ENCODE assay signal across 8 cellular contexts in the genomic region with DNA sequence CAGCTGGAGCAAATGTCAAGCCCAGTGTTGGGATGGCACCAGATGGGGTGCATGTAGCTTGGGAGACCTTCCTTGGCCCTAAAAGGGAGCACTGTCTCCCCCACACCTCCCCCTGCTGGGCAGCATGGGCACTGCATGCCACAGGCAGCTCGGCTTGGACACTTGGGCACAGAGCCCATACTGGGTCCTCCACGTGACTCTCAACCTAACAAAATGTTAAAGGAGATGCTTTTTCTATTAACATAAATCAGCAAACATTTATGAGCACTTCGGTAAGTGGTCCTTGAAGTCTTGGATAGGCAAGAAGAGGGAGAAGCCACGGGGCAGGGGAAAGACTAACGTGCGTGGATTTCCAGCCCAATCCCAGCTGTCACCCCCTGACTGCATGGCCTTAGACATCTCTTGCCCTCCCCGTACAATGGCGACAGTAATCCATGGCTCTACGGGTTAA. TPM values are rescaled to one million over a fixed set of nuclear protein-coding genes. Genes with fewer than 3 reads are reported as not detected.
DNase-seq lines count a peak whose midpoint lies in the region; ATAC-seq and TF ChIP-seq lines count a peak whose summit lies in the region.

No MANE protein-coding gene starts in this region.

- H3K4me3 ChIP-seq in vagina: no peak overlapping the region

- H3K27me3 ChIP-seq in vagina: no peaks in the 10 kb centered on the region

- no peaks in the 10 kb centered on the region for H3K4me1 ChIP-seq in vagina

- no peak overlapping the region for H3K27ac ChIP-seq in vagina

- peaks cover 0 to 4% of the 10 kb centered on the region in 2 donors for H3K36me3 ChIP-seq in vagina

- ATAC-seq in HG02938 (IDR thresholded peaks at IDR 0.05; ENCODE audit: unreplicated experiment): peak; percentile 73
- ATAC-seq in GM18519 (IDR thresholded peaks at IDR 0.05; ENCODE audit: low FRiP score, unreplicated experiment): no peak

- no peaks in the 10 kb centered on the region for H3K9me3 ChIP-seq in vagina

- intact Hi-C loops in posterior vena cava (cut with DNase I) (no loop called here), vagina (cut with DNase I) (no loop called here)

- TF ChIP-seq POLR2A in vagina (IDR thresholded peaks at IDR 0.05): no peak

- DNase-seq in RPMI8226 (peak; percentile 63), germinal center (ENCODE audit: low spot score) (peak; percentile 70), posterior vena cava (ENCODE audit: low spot score) (peak; percentile 89), vagina (ENCODE audit: extremely low spot score in 2 of 2) (no peak)
- peak; percentile 55 for DNase-seq in activated effector memory CD4-positive, alpha-beta T cell treated with Interleukin-2 at 50 U/mL for 16 hours

- TF ChIP-seq CTCF in GM12872 (IDR thresholded peaks at IDR 0.05; ENCODE audit: insufficient read depth, low read depth, low read length) (peak; percentile 99), vagina (IDR thresholded peaks at IDR 0.05) (peak; percentile 49 to 69 (median 64))

RNA-seq across cellular contexts. Expression of gene MAPK9, which starts 23.9 kb away (rescaled TPM):
- 10 to 100 TPM; 27.9 to 34.9 TPM for total RNA-seq in posterior vena cava
- total RNA-seq in vagina: 19.6 TPM

RNA-seq across cellular contexts. Expression of gene GFPT2, which starts 37.3 kb away (rescaled TPM):
- 10 to 100 TPM; 75.4 to 83.3 TPM for total RNA-seq in posterior vena cava
- 47.9 TPM for total RNA-seq in vagina

Comparison
In these comparisons a context has a peak if more than half of its experiments do, and no peak if none do; other contexts are left out.
1. DNase-seq: peak in RPMI8226 (single experiment), activated effector memory CD4-positive, alpha-beta T cell treated with Interleukin-2 at 50 U/mL for 16 hours (single experiment), germinal center (single experiment) and posterior vena cava (single experiment); none in vagina (0 of 2).